Comparison of ENCODE assay signal across 8 cellular contexts in the genomic region with DNA sequence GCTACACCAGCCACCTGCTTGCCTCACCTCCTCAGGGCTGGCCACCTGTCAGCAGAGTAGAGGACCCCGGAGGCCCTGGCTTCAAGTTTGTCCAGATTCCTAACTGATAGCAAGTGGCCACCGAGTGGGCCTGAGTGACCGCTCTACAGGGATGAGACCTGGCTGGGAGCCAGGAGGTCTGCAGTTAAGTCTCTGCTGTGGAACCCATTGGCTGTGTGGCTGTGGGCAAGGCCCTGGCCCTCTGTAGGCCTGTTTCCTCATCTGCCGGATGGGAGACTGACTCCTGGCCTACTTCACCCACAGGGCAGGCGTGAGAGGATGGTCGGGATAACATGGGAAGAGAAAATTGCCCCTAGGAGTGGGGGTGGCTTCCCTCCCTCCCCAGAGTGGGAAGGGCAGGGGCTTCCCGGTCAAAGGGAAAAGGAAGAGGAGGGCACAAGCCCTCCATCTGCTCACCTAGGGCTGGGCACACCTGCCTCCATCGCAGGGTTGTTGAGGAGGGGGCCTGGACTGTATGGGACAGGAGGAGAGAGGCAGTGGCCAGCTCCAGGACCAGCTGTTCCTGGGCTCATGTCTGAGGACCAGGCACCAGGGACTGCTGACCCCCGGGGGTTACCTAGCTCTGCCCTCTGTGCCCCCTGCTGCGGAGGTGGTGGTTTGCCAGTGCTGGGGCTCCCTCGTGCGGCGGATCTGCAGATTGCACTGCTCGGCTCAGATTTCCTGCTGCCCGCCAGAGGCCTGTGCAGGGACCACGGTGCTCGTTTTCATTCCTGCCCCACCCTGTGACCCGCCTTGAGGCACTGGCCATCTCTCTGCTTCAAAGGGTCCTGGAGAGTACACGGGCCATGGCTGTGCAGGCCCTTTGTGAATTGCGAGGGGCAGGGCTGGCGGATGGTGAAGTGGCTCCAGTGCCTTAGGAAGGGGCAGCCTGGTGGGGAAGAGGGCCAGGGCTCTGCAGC. TPM values are rescaled to one million over a fixed set of nuclear protein-coding genes. Genes with fewer than 3 reads are reported as not detected.
DNase-seq lines count a peak whose midpoint lies in the region; ATAC-seq, FAIRE-seq and TF ChIP-seq lines count a peak whose summit lies in the region.

No MANE protein-coding gene starts in this region.

- no peaks in the 10 kb centered on the region for H3K9me3 Mint-ChIP-seq in progenitor cell of endocrine pancreas (ENCODE audit: low read depth)

- no peak overlapping the region for H3K27ac Mint-ChIP-seq in progenitor cell of endocrine pancreas

- H3K4me3 Mint-ChIP-seq in progenitor cell of endocrine pancreas (ENCODE audit: low read depth), result no peak overlapping the region

- no peak overlapping the region for H3K4me3 ChIP-seq in SJSA1

- ATAC-seq in GM18511 (IDR thresholded peaks at IDR 0.05; ENCODE audit: unreplicated experiment), result no peak
- no peak for ATAC-seq in GM18502 (IDR thresholded peaks at IDR 0.05; ENCODE audit: poor library complexity, unreplicated experiment)

- H3K27me3 ChIP-seq in SJSA1 (replicated peaks), result no peaks in the 10 kb centered on the region

- peaks cover 7% of the 10 kb centered on the region for H3K36me3 Mint-ChIP-seq in progenitor cell of endocrine pancreas (ENCODE audit: insufficient read depth)

- no peak overlapping the region for H3K27ac ChIP-seq in SJSA1

- H3K36me3 ChIP-seq in SJSA1, result peaks cover 64% of the 10 kb centered on the region

- H3K4me1 Mint-ChIP-seq in progenitor cell of endocrine pancreas (ENCODE audit: low read depth), result no peaks in the 10 kb centered on the region

- H3K4me1 ChIP-seq in SJSA1 (replicated peaks), result no peaks in the 10 kb centered on the region; the same call in 1 of the 2 replicates

- FAIRE-seq in HTR-8/SVneo (lab: Jason Lieb, UNC), result peak; percentile 42

- DNase-seq in COR-L47 (lab: John Stamatoyannopoulos, UW) (peak; percentile 75), HTR-8/SVneo (ENCODE audit: insufficient read length, low spot score) (peak; percentile 59), SJSA1 (ENCODE audit: low read depth in 1 of 2, low spot score in 2 of 2) (peak; percentile 55 to 74), activated gamma-delta T cell (lab: John Stamatoyannopoulos, UW) (peak; percentile 54), glomerular visceral epithelial cell (ENCODE audit: extremely low spot score) (peak; percentile 56), progenitor cell of endocrine pancreas (ENCODE audit: low spot score, unreplicated experiment) (peak; percentile 80)

- TF ChIP-seq CTCF in progenitor cell of endocrine pancreas (IDR thresholded peaks at IDR 0.05; ENCODE audit: unreplicated experiment), result peak; percentile 97

- H3K9me3 ChIP-seq in SJSA1 (replicated peaks), result no peaks in the 10 kb centered on the region

- H3K27me3 Mint-ChIP-seq in progenitor cell of endocrine pancreas, result no peaks in the 10 kb centered on the region

RNA-seq across cellular contexts. Expression of a gene that starts 9.1 kb away (rescaled TPM):
- 48.9 and 51.6 TPM in 2 replicates for total RNA-seq in SJSA1 (2014; rRNA removed; shearing (Covaris generic))
- 55.0 and 58.8 TPM in 2 replicates for total RNA-seq in progenitor cell of endocrine pancreas

RNA-seq across cellular contexts. Expression of a gene that starts 10.6 kb away (rescaled TPM):
- 12.7 and 26.0 TPM in 2 replicates for total RNA-seq in SJSA1 (2014; rRNA removed; shearing (Covaris generic))
- 79.8 and 87.1 TPM in 2 replicates for total RNA-seq in progenitor cell of endocrine pancreas

RNA-seq across cellular contexts. Expression of a gene that starts 48.6 kb away (rescaled TPM):
- 5.9 and 9.5 TPM in 2 replicates for total RNA-seq in SJSA1 (2014; rRNA removed; shearing (Covaris generic))
- 4.7 and 5.9 TPM in 2 replicates for total RNA-seq in progenitor cell of endocrine pancreas
